ENCODE assay signal across 8 cellular contexts in genomic region chr2:48440103-48440390, GRCh38. TPM values are rescaled to one million over a fixed set of nuclear protein-coding genes. Genes with fewer than 3 reads are reported as not detected.
A peak's percentile ranks its signal among the peaks of the same experiment; 100 is the strongest.
DNase-seq lines count a peak whose midpoint lies in the region; ATAC-seq and TF ChIP-seq lines count a peak whose summit lies in the region.

No MANE protein-coding gene starts in this region.

- 1% methylated on average over 6 of the region's 6 CpGs for WGBS in urinary bladder

- H3K4me3 ChIP-seq in left lung = peak overlapping the region; percentile 81 to 93
- peak overlapping the region; percentile 87 for H3K4me3 ChIP-seq in urinary bladder (ENCODE audit: low read depth, low read length)

- no peak overlapping the region for H3K4me3 Mint-ChIP-seq in activated naive CD8-positive, alpha-beta T cell treated with anti-CD3 and anti-CD28 coated beads for 36 hours
- no peak overlapping the region for H3K4me3 Mint-ChIP-seq in activated naive CD8-positive, alpha-beta T cell treated with anti-CD3 and anti-CD28 coated beads, Interleukin-2, amount 50 U/mL, for 24 hours
- H3K4me3 Mint-ChIP-seq in activated T-helper 2 cell treated with anti-CD3 and anti-CD28 coated beads, Interferon-gamma antibody, Interleukin-2, Interleukin-4, amounts not matched to agents 10 μg/mL and 5 μg/mL and 100 μg/mL, durations not matched to agents 14 hours and 24 hours and 36 hours (ENCODE audit: low read depth) = no peak overlapping the region

- peaks cover 2% of the 10 kb centered on the region for H3K4me1 Mint-ChIP-seq in activated naive CD8-positive, alpha-beta T cell treated with anti-CD3 and anti-CD28 coated beads for 36 hours
- H3K4me1 Mint-ChIP-seq in activated naive CD8-positive, alpha-beta T cell treated with anti-CD3 and anti-CD28 coated beads, Interleukin-2, amount 50 U/mL, for 24 hours = peaks cover 3% of the 10 kb centered on the region
- H3K4me1 Mint-ChIP-seq in activated T-helper 2 cell treated with anti-CD3 and anti-CD28 coated beads, Interferon-gamma antibody, Interleukin-2, Interleukin-4, amounts not matched to agents 10 μg/mL and 5 μg/mL and 100 μg/mL, durations not matched to agents 14 hours and 24 hours and 36 hours (ENCODE audit: low read depth) = peaks cover 10% of the 10 kb centered on the region

- ATAC-seq in activated naive CD8-positive, alpha-beta T cell treated with anti-CD3 and anti-CD28 coated beads, Interleukin-2, amount 50 U/mL, for 24 hours = no peak
- no peak for ATAC-seq in left lung

- no peaks in the 10 kb centered on the region for H3K9me3 ChIP-seq in left lung

- H3K27me3 Mint-ChIP-seq in activated naive CD8-positive, alpha-beta T cell treated with anti-CD3 and anti-CD28 coated beads for 36 hours = no peaks in the 10 kb centered on the region
- H3K27me3 Mint-ChIP-seq in activated naive CD8-positive, alpha-beta T cell treated with anti-CD3 and anti-CD28 coated beads, Interleukin-2, amount 50 U/mL, for 24 hours = no peaks in the 10 kb centered on the region
- no peaks in the 10 kb centered on the region for H3K27me3 Mint-ChIP-seq in activated T-helper 2 cell treated with anti-CD3 and anti-CD28 coated beads, Interferon-gamma antibody, Interleukin-2, Interleukin-4, amounts not matched to agents 10 μg/mL and 5 μg/mL and 100 μg/mL, durations not matched to agents 14 hours and 24 hours and 36 hours (ENCODE audit: low read depth)

- H3K27ac ChIP-seq in left lung (peak overlapping the region; percentile 87 to 97), urinary bladder (ENCODE audit: low read depth) (peak overlapping the region; percentile 49)

- H3K9me3 Mint-ChIP-seq in activated naive CD8-positive, alpha-beta T cell treated with anti-CD3 and anti-CD28 coated beads for 36 hours = no peaks in the 10 kb centered on the region
- H3K9me3 Mint-ChIP-seq in activated naive CD8-positive, alpha-beta T cell treated with anti-CD3 and anti-CD28 coated beads, Interleukin-2, amount 50 U/mL, for 24 hours = no peaks in the 10 kb centered on the region
- no peaks in the 10 kb centered on the region for H3K9me3 Mint-ChIP-seq in activated T-helper 2 cell treated with anti-CD3 and anti-CD28 coated beads, Interferon-gamma antibody, Interleukin-2, Interleukin-4, amounts not matched to agents 10 μg/mL and 5 μg/mL and 100 μg/mL, durations not matched to agents 14 hours and 24 hours and 36 hours

- no peak for TF ChIP-seq CTCF in left lung (IDR thresholded peaks at IDR 0.05)

- H3K4me1 ChIP-seq in left lung (peaks cover 7 to 24% of the 10 kb centered on the region in 2 donors), urinary bladder (ENCODE audit: insufficient read depth) (no peaks in the 10 kb centered on the region)

- no peaks in the 10 kb centered on the region for H3K36me3 Mint-ChIP-seq in activated naive CD8-positive, alpha-beta T cell treated with anti-CD3 and anti-CD28 coated beads for 36 hours
- H3K36me3 Mint-ChIP-seq in activated naive CD8-positive, alpha-beta T cell treated with anti-CD3 and anti-CD28 coated beads, Interleukin-2, amount 50 U/mL, for 24 hours (ENCODE audit: low read depth) = no peaks in the 10 kb centered on the region
- H3K36me3 Mint-ChIP-seq in activated T-helper 2 cell treated with anti-CD3 and anti-CD28 coated beads, Interferon-gamma antibody, Interleukin-2, Interleukin-4, amounts not matched to agents 10 μg/mL and 5 μg/mL and 100 μg/mL, durations not matched to agents 14 hours and 24 hours and 36 hours (ENCODE audit: low read depth) = no peaks in the 10 kb centered on the region

- H3K36me3 ChIP-seq in left lung (no peaks in the 10 kb centered on the region), urinary bladder (ENCODE audit: insufficient read depth) (no peaks in the 10 kb centered on the region)

- intact Hi-C loops in activated T-helper 2 cell treated with anti-CD3 and anti-CD28 coated beads, Interferon-gamma antibody, Interleukin-2, Interleukin-4, amounts not matched to agents 10 μg/mL and 5 μg/mL and 100 μg/mL, durations not matched to agents 14 hours and 24 hours and 36 hours (cut with micrococcal nuclease) = no loop called here
- intact Hi-C loops in left lung (cut with DNase I) = no loop called here

- peak overlapping the region; percentile 96 for H3K27ac Mint-ChIP-seq in activated naive CD8-positive, alpha-beta T cell treated with anti-CD3 and anti-CD28 coated beads for 36 hours
- no peak overlapping the region for H3K27ac Mint-ChIP-seq in activated naive CD8-positive, alpha-beta T cell treated with anti-CD3 and anti-CD28 coated beads, Interleukin-2, amount 50 U/mL, for 24 hours
- peak overlapping the region; percentile 100 for H3K27ac Mint-ChIP-seq in activated T-helper 2 cell treated with anti-CD3 and anti-CD28 coated beads, Interferon-gamma antibody, Interleukin-2, Interleukin-4, amounts not matched to agents 10 μg/mL and 5 μg/mL and 100 μg/mL, durations not matched to agents 14 hours and 24 hours and 36 hours

- DNase-seq in activated naive CD8-positive, alpha-beta T cell treated with anti-CD3 and anti-CD28 coated beads for 36 hours = no peak
- DNase-seq in activated naive CD8-positive, alpha-beta T cell treated with anti-CD3 and anti-CD28 coated beads, Interleukin-2, amount 50 U/mL, for 24 hours = no peak
- no peak for DNase-seq in activated T-helper 2 cell treated with anti-CD3 and anti-CD28 coated beads, Interferon-gamma antibody, Interleukin-2, Interleukin-4, amounts not matched to agents 10 μg/mL and 5 μg/mL and 100 μg/mL, durations not matched to agents 14 hours and 24 hours and 36 hours (ENCODE audit: low spot score)
- DNase-seq in left lung (no peak), HCEC 1CT (no peak), NAMALWA (ENCODE audit: low spot score) (no peak)
- DNase-seq in activated CD8-positive, alpha-beta memory T cell treated with anti-CD3 and anti-CD28 coated beads, Interleukin-2, amount 50 U/mL, for 48 hours = no peak

- no peaks in the 10 kb centered on the region for H3K27me3 ChIP-seq in left lung

RNA-seq across cellular contexts. Expression of gene PPP1R21, which starts 0.5 kb away (rescaled TPM):
- 10 to 100 TPM; 20.2 to 20.3 TPM for total RNA-seq in activated naive CD8-positive, alpha-beta T cell treated with anti-CD3 and anti-CD28 coated beads for 36 hours
- 22.8 and 23.4 TPM in 2 replicates for total RNA-seq in activated T-helper 2 cell treated with anti-CD3 and anti-CD28 coated beads, Interferon-gamma antibody, Interleukin-2, Interleukin-4, amounts not matched to agents 10 μg/mL and 5 μg/mL and 100 μg/mL, durations not matched to agents 14 hours and 24 hours and 36 hours
- total RNA-seq in left lung (10 to 100 TPM; 26.2 to 26.4 TPM), urinary bladder (57.0 TPM)
- polyA plus RNA-seq in urinary bladder = 23.8 TPM
